In genomic region chr4:85149656-85150055, GRCh38 we compare ENCODE assay signal across 16 cellular contexts.
DNase-seq lines count a peak whose midpoint lies in the region; ATAC-seq and TF ChIP-seq lines count a peak whose summit lies in the region.
"Had no signal": no experiment of that assay in that cellular context is flagged by ENCODE, and none has a peak within 500 bp of the region (broad histone marks: within the 10 kb centered on the region; RNA-seq: fewer than 3 reads in every experiment).

No MANE protein-coding gene starts in this region.

- H2AFZ ChIP-seq in mammary epithelial cell (ENCODE audit: low read depth, low read length), result no peak overlapping the region
- H2AFZ ChIP-seq: parathyroid adenoma had no signal

- dilution Hi-C loops in mammary epithelial cell (cut with HindIII; ENCODE audit: low sequenced_read_pairs), result loop anchor here (10.0 kb wide), 1 partner anchor 215 kb away; no protein-coding TSS in a partner anchor

- in situ Hi-C loops in mammary epithelial cell (cut with MboI; ENCODE audit: low sequenced_read_pairs in 2 of 2), result loop anchor here (5.0 to 25.0 kb wide), 3 partner anchors 223 to 588 kb away; no protein-coding TSS in a partner anchor

- CTCF ChIA-PET in mammary epithelial cell (lab: Charles Lee; ENCODE audit: low non-redundant PET), result interaction anchor here (0.6 kb wide), 1 partner anchor 571 kb away, joined by 3 read pairs; no protein-coding TSS in a partner anchor

- no peaks in the 10 kb centered on the region for H3K27me3 ChIP-seq in mammary epithelial cell (ENCODE audit: insufficient read depth, low read length)
- H3K27me3 ChIP-seq: adrenal gland had no signal

- no peak overlapping the region for H3K9ac ChIP-seq in mammary epithelial cell (ENCODE audit: insufficient read depth, low read length)
- H3K9ac ChIP-seq: parathyroid adenoma had no signal

- DNase-seq in AG08395 (ENCODE audit: low spot score) (peak; percentile 18), LHCN-M2 (ENCODE audit: low read depth) (peak; percentile 96), mammary epithelial cell (peak; percentile 19), left ventricle myocardium superior (no peak), SK-N-DZ (ENCODE audit: low spot score) (no peak), T-helper 1 cell (no peak), HUDEP-2 (lab: John Stamatoyannopoulos, UW; ENCODE audit: unreplicated experiment in 76 of 76) (no peak)
- DNase-seq: ACHN; adrenal gland; cortex of kidney; NCI-H1105 treated with DMSO at 0.1 percent for 48 hours; NCI-H2171 treated with DMSO at 0.1 percent for 48 hours; stimulated activated naive CD4-positive, alpha-beta T cell treated with Interleukin-2 at 50 U/mL for 16 hours had no signal

- BruUV-seq in mammary epithelial cell (replicated peaks; lab: Mats Ljungman, UMichigan), result no TSS peak

- no peak overlapping the region for H3K4me3 ChIP-seq in mammary epithelial cell (replicated peaks in 1 of 3; ENCODE audit: insufficient read depth in 1 of 3, low read depth in 2 of 3, low read length in 3 of 3)
- H3K4me3 ChIP-seq: adrenal gland had no signal

- H3K36me3 ChIP-seq in mammary epithelial cell (ENCODE audit: insufficient read depth, low read length), result no peaks in the 10 kb centered on the region
- H3K36me3 ChIP-seq: adrenal gland had no signal

- intact Hi-C loops in mammary epithelial cell (cut with micrococcal nuclease), result loop anchor here (10.0 kb wide), 1 partner anchor 815 kb away; no protein-coding TSS in a partner anchor
- intact Hi-C loops in left ventricle myocardium superior (cut with micrococcal nuclease), result loop anchor here (5.0 to 10.0 kb wide), 3 partner anchors 215 to 815 kb away; no protein-coding TSS in a partner anchor

- no peaks in the 10 kb centered on the region for H3K9me3 ChIP-seq in mammary epithelial cell (replicated peaks; ENCODE audit: insufficient read depth, low read length)
- H3K9me3 ChIP-seq: adrenal gland had no signal

- H4K20me1 ChIP-seq in mammary epithelial cell (ENCODE audit: insufficient read depth, low read length), result no peaks in the 10 kb centered on the region

- ATAC-seq in left ventricle myocardium superior, result peak; percentile 64
- no peak for ATAC-seq in HG03280 (IDR thresholded peaks at IDR 0.05; ENCODE audit: unreplicated experiment)
- ATAC-seq: activated CD4-positive, CD25-positive, alpha-beta regulatory T cell treated with anti-CD3 and anti-CD28 coated beads, Interleukin-2, amount 50 U/mL, for 24 hours had no signal

- H3K27ac ChIP-seq in mammary epithelial cell (ENCODE audit: insufficient read depth, low read depth, low read length), result no peak overlapping the region
- H3K27ac ChIP-seq: adrenal gland, parathyroid adenoma had no signal

- no peaks in the 10 kb centered on the region for H3K79me2 ChIP-seq in mammary epithelial cell (ENCODE audit: insufficient read depth, low read length)
- H3K79me2 ChIP-seq: parathyroid adenoma had no signal

- TF ChIP-seq CTCF in mammary epithelial cell (conservative IDR thresholded peaks at IDR 0.05 in 1 of 2, IDR thresholded peaks at IDR 0.05 in 1 of 2; ENCODE audit: extremely low read depth in 1 of 2, insufficient read depth in 1 of 2, low read depth in 1 of 2, low read length in 2 of 2), result no peak

- 100% methylated on average over 1 of the region's 1 CpG for WGBS in mammary epithelial cell (ENCODE audit: low coverage, missing lambda C conversion rate)

- no peak overlapping the region for H3K4me2 ChIP-seq in mammary epithelial cell (ENCODE audit: insufficient read depth, low read depth, low read length)

- H3K4me1 ChIP-seq in mammary epithelial cell (ENCODE audit: insufficient read depth, low read length), result peaks cover 3% of the 10 kb centered on the region
- H3K4me1 ChIP-seq: adrenal gland, parathyroid adenoma had no signal

Comparison
In these comparisons a context has a peak if more than half of its experiments do, and no peak if none do; other contexts are left out.
1. DNase-seq: peak in AG08395 (single experiment), LHCN-M2 (single experiment) and mammary epithelial cell (single experiment); none in left ventricle myocardium superior (single experiment), SK-N-DZ (single experiment), T-helper 1 cell (0 of 5) and HUDEP-2 (0 of 76).